In genomic region chr20:35561268-35561667, GRCh38 we compare ENCODE assay signal across 8 cellular contexts. TPM values are rescaled to one million over a fixed set of nuclear protein-coding genes. Genes with fewer than 3 reads are reported as not detected.
A peak's percentile ranks its signal among the peaks of the same experiment; 100 is the strongest.
DNase-seq lines count a peak whose midpoint lies in the region; ATAC-seq, FAIRE-seq and TF ChIP-seq lines count a peak whose summit lies in the region.

No MANE protein-coding gene starts in this region.

- no peaks in the 10 kb centered on the region for H3K9me1 ChIP-seq in K562 (ENCODE audit: control insufficient read depth, insufficient read depth, low read length)

- H3K9me3 ChIP-seq in K562 (replicated peaks; ENCODE audit: control insufficient read depth, insufficient read depth, low read depth, low read length) (no peaks in the 10 kb centered on the region), lung (ENCODE audit: control insufficient read depth in 2 of 2, insufficient read depth in 1 of 2, low read length in 1 of 2) (no peaks in the 10 kb centered on the region)

- CTCF ChIA-PET in K562 (lab: Yijun Ruan, JAX; ENCODE audit: low intra/inter-chr PET ratio): no interaction called here

- 13% methylated on average over 6 of the region's 7 CpGs for WGBS in K562 (ENCODE audit: insufficient coverage, low coverage, missing lambda C conversion rate)
- 25 to 27% methylated on average over 7 of the region's 7 CpGs for WGBS in lung, 2 donors

- POLR2A ChIA-PET in K562 (lab: Yijun Ruan, JAX): interaction anchor here (0.8 to 2.1 kb wide), 4 partner anchors 8 to 736 kb away, joined by 3 to 9 read pairs (median 3); partner anchors contain the start of gene NCOA6

- H3K27ac ChIP-seq in K562 (ENCODE audit: extremely low read depth, low read depth, low read length): no peak overlapping the region
- no peak overlapping the region for H3K27ac ChIP-seq in lung (ENCODE audit: low read depth in 1 of 2, low read length in 1 of 2)

- intact Hi-C loops in K562 (cut with micrococcal nuclease): no loop called here

- TF ChIP-seq CTCF in AG10803 (conservative IDR thresholded peaks at IDR 0.05; ENCODE audit: low read length) (peak; percentile 43), GM12864 (IDR thresholded peaks at IDR 0.05; ENCODE audit: low read depth, low read length, missing control alignments) (peak; percentile 56), K562 (IDR thresholded peaks at IDR 0.05 in 2 of 3, conservative IDR thresholded peaks at IDR 0.05 in 1 of 3; ENCODE audit: insufficient read depth in 2 of 3, low read depth in 1 of 3, low read length in 3 of 3) (peak; percentile 42 to 56 (median 55)), lung (IDR thresholded peaks at IDR 0.05; ENCODE audit: control extremely low read depth, extremely low read depth) (no peak)

- peaks cover 0 to 14% of the 10 kb centered on the region in 2 experiments; a peak in 2 of 5 replicates for H3K4me1 ChIP-seq in K562 (replicated peaks in 1 of 2; ENCODE audit: control insufficient read depth in 2 of 2, insufficient read depth in 2 of 2, low read length in 2 of 2)
- no peaks in the 10 kb centered on the region for H3K4me1 ChIP-seq in lung (ENCODE audit: control insufficient read depth in 2 of 2, insufficient read depth in 2 of 2, low read length in 2 of 2)

- TF ChIP-seq EP300 in K562 (IDR thresholded peaks at IDR 0.05; ENCODE audit: low read length): no peak

- TF ChIP-seq POLR2A in K562 (conservative IDR thresholded peaks at IDR 0.05): no peak

- no peak overlapping the region for H3K4me2 ChIP-seq in K562 (ENCODE audit: insufficient read depth, low read length)

- FAIRE-seq in K562 (lab: Jason Lieb, UNC): no peak

- peaks cover 15% of the 10 kb centered on the region; the same call in 1 of the 3 replicates for H3K36me3 ChIP-seq in K562 (ENCODE audit: control insufficient read depth, insufficient read depth, low read length)
- peaks cover 0 to 22% of the 10 kb centered on the region in 2 donors for H3K36me3 ChIP-seq in lung (ENCODE audit: control insufficient read depth in 2 of 2, insufficient read depth in 2 of 2, low read length in 2 of 2)

- peaks cover 2 to 14% of the 10 kb centered on the region in 2 experiments; a peak in 4 of 5 replicates for H3K27me3 ChIP-seq in K562 (ENCODE audit: control insufficient read depth in 2 of 2, insufficient read depth in 2 of 2, low read length in 2 of 2)
- no peaks in the 10 kb centered on the region for H3K27me3 ChIP-seq in lung (ENCODE audit: control insufficient read depth, insufficient read depth)

- peaks cover 3% of the 10 kb centered on the region for H4K20me1 ChIP-seq in K562 (replicated peaks; ENCODE audit: control insufficient read depth, insufficient read depth, low read length)

- peak; percentile 78 for ATAC-seq in K562
- ATAC-seq in lung (ENCODE audit: insufficient read depth, low FRiP score): no peak
- no peak for ATAC-seq in GM18861 (IDR thresholded peaks at IDR 0.05; ENCODE audit: unreplicated experiment)

- no TSS peak for BruUV-seq in K562 (replicated peaks; lab: Mats Ljungman, UMichigan)

- no peaks in the 10 kb centered on the region for H3K79me2 ChIP-seq in K562 (ENCODE audit: control insufficient read depth, insufficient read depth, low read length)

- H3K4me3 ChIP-seq in AG10803 (ENCODE audit: low read length) (no peak overlapping the region), GM12864 (ENCODE audit: low read depth, low read length) (no peak overlapping the region), K562 (no peak overlapping the region), lung (no peak overlapping the region)

- in situ Hi-C loops in K562 (cut with MboI): no loop called here

- H2AFZ ChIP-seq in K562 (ENCODE audit: low read depth, low read length): no peak overlapping the region

- H3K9ac ChIP-seq in K562 (ENCODE audit: insufficient read depth in 1 of 2, low read depth in 2 of 2, low read length in 2 of 2): no peak overlapping the region

- DNase-seq in AG10803 (ENCODE audit: low read depth) (peak; percentile 48), GM12864 (ENCODE audit: low read depth) (no peak), NCI-H2227 (lab: John Stamatoyannopoulos, UW; ENCODE audit: unreplicated experiment) (peak; percentile 38), K562 (ENCODE audit: extremely low read depth in 1 of 4, low spot score in 3 of 4) (peak in 3 of 4 experiments; percentile 28 to 37 (median 34)), lung (ENCODE audit: low spot score) (peak; percentile 43)
- DNase-seq in activated effector memory CD4-positive, alpha-beta T cell treated with anti-CD3 and anti-CD28 coated beads, Interleukin-2, amount 50 U/mL, for 16 hours: no peak
- DNase-seq in stimulated activated CD4-positive, alpha-beta T cell treated with anti-CD3 and anti-CD28 coated beads, Interleukin-12 subunit alpha, Interleukin-12 subunit beta, amount 100 ng/mL, for 4 hours: no peak

- peak in 1 of 2 experiments; percentile 59; a peak in 2 of 4 replicates for TF ChIP-seq RAD21 in K562 (CRISPR knock-in tag; conservative IDR thresholded peaks at IDR 0.05 in 1 of 2, IDR thresholded peaks at IDR 0.05 in 1 of 2)

TF ChIP-seq in K562, 482 proteins besides CTCF, POLR2A, EP300 and RAD21:
- TF ChIP-seq ZNF143 (CRISPR knock-in tag; IDR thresholded peaks at IDR 0.05) (no peak), SMC3 (conservative IDR thresholded peaks at IDR 0.05; ENCODE audit: insufficient read depth, low read depth, low read length) (0 out of 2 replicates have a peak, but pooled peaks have one; percentile 21), XRCC5 (IDR thresholded peaks at IDR 0.05; ENCODE audit: low read depth, low read length) (0 out of 2 replicates have a peak, but pooled peaks have one; percentile 15), CTBP1 (IDR thresholded peaks at IDR 0.05; ENCODE audit: borderline replicate concordance) (0 out of 2 replicates have a peak, but pooled peaks have one; percentile 13), DDX20 (tag; IDR thresholded peaks at IDR 0.05; ENCODE audit: low read depth) (no peak), MXI1 (IDR thresholded peaks at IDR 0.05; ENCODE audit: low read depth, low read length) (no peak)

RNA-seq across cellular contexts. Expression of gene ERGIC3, which starts 19.4 kb away (rescaled TPM):
- 211 and 424 TPM in 2 replicates for total RNA-seq in K562 (2011; cell fraction: chromatin; rRNA removed; ENCODE audit: low replicate concordance)
- total RNA-seq in K562 (2011; cell fraction: nucleolus; rRNA removed): 454 and 514 TPM in 2 replicates
- 377 and 412 TPM in 2 replicates for total RNA-seq in K562 (2011; cell fraction: nucleoplasm; rRNA removed)
- 121 and 137 TPM in 2 replicates for total RNA-seq in K562 (2014; rRNA removed)
- total RNA-seq in K562 (2014; rRNA removed; fragmentation: Illumina TruSeq; extraction: Trizol): 117 and 147 TPM in 2 replicates
- 155 and 160 TPM in 2 replicates for total RNA-seq in K562 (2015; rRNA removed; fragmentation: Illumina TruSeq; extraction: Trizol)
- total RNA-seq in K562 (2021): 176 and 184 TPM in 2 replicates
- 261 and 327 TPM in 2 replicates for polyA plus RNA-seq in K562 (2011; rRNA removed)
- 343 and 366 TPM in 2 replicates for polyA plus RNA-seq in K562 (2011; cell fraction: cytosol; rRNA removed)
- 397 and 401 TPM in 2 replicates for polyA plus RNA-seq in K562 (2011; cell fraction: nucleus; rRNA removed)
- 276 and 358 TPM in 2 replicates for polyA plus RNA-seq in K562 (2012)
- polyA plus RNA-seq in K562 (2014; fragmentation: Illumina TruSeq; extraction: Trizol): 201 and 212 TPM in 2 replicates
- polyA plus RNA-seq in K562 (2014; fragmentation: Nextera tagmentation; extraction: Ambion mirVana): 100 to 1,000 TPM; 243 to 278 TPM
- 153 TPM in 2 replicates for polyA plus RNA-seq in K562 (2014; rRNA removed)
- 239 and 263 TPM in 2 replicates for polyA minus RNA-seq in K562 (2011; rRNA and poly(A)+ RNA removed)
- 86.8 and 91.6 TPM in 2 replicates for polyA minus RNA-seq in K562 (2011; cell fraction: cytosol; rRNA and poly(A)+ RNA removed)
- polyA minus RNA-seq in K562 (2011; cell fraction: nucleus; rRNA and poly(A)+ RNA removed): 43.9 and 62.1 TPM in 2 replicates
- 100 to 1,000 TPM; 216 to 241 TPM for total RNA-seq in lung
- polyA plus RNA-seq in lung: 100 to 1,000 TPM; 173 to 208 TPM

RNA-seq across cellular contexts. Expression of gene C20orf173, which starts 31.8 kb away (rescaled TPM):
- total RNA-seq in K562 (2011; cell fraction: chromatin; rRNA removed; ENCODE audit: low replicate concordance): not detected in 2 replicates
- total RNA-seq in K562 (2011; cell fraction: nucleolus; rRNA removed): not detected in 2 replicates
- total RNA-seq in K562 (2011; cell fraction: nucleoplasm; rRNA removed): not detected in 2 replicates
- total RNA-seq in K562 (2014; rRNA removed): not detected in 2 replicates
- not detected in 2 replicates for total RNA-seq in K562 (2014; rRNA removed; fragmentation: Illumina TruSeq; extraction: Trizol)
- total RNA-seq in K562 (2015; rRNA removed; fragmentation: Illumina TruSeq; extraction: Trizol): not detected in 2 replicates
- not detected in 2 replicates for total RNA-seq in K562 (2021)
- not detected in 2 replicates for polyA plus RNA-seq in K562 (2011; rRNA removed)
- not detected in 2 replicates for polyA plus RNA-seq in K562 (2011; cell fraction: cytosol; rRNA removed)
- not detected in 2 replicates for polyA plus RNA-seq in K562 (2011; cell fraction: nucleus; rRNA removed)
- polyA plus RNA-seq in K562 (2012): not detected in 2 replicates
- not detected in 2 replicates for polyA plus RNA-seq in K562 (2014; fragmentation: Illumina TruSeq; extraction: Trizol)
- not detected for polyA plus RNA-seq in K562 (2014; fragmentation: Nextera tagmentation; extraction: Ambion mirVana)
- polyA plus RNA-seq in K562 (2014; rRNA removed): not detected in 2 replicates
- not detected in 2 replicates for polyA minus RNA-seq in K562 (2011; rRNA and poly(A)+ RNA removed)
- polyA minus RNA-seq in K562 (2011; cell fraction: cytosol; rRNA and poly(A)+ RNA removed): not detected in 2 replicates
- not detected in 2 replicates for polyA minus RNA-seq in K562 (2011; cell fraction: nucleus; rRNA and poly(A)+ RNA removed)
- not detected for total RNA-seq in lung
- polyA plus RNA-seq in lung: not detected

RNA-seq across cellular contexts. Expression of gene SPAG4, which starts 54.4 kb away (rescaled TPM):
- total RNA-seq in K562 (2011; cell fraction: chromatin; rRNA removed; ENCODE audit: low replicate concordance): 15.2 and 38.2 TPM in 2 replicates
- 39.1 and 46.2 TPM in 2 replicates for total RNA-seq in K562 (2011; cell fraction: nucleolus; rRNA removed)
- 21.6 and 29.9 TPM in 2 replicates for total RNA-seq in K562 (2011; cell fraction: nucleoplasm; rRNA removed)
- total RNA-seq in K562 (2014; rRNA removed) (5.3 and 6.4 TPM in 2 replicates), K562 (2014; rRNA removed; fragmentation: Illumina TruSeq; extraction: Trizol) (2.0 and 2.8 TPM in 2 replicates), K562 (2015; rRNA removed; fragmentation: Illumina TruSeq; extraction: Trizol) (1.5 and 3.4 TPM in 2 replicates), K562 (2021) (7.2 and 9.6 TPM in 2 replicates), lung (1 to 10 TPM; 2.0 to 5.7 TPM)
- polyA plus RNA-seq in K562 (2011; rRNA removed) (11.4 and 12.2 TPM in 2 replicates), K562 (2014; fragmentation: Illumina TruSeq; extraction: Trizol) (3.0 and 3.6 TPM in 2 replicates), K562 (2014; fragmentation: Nextera tagmentation; extraction: Ambion mirVana) (1 to 10 TPM; 1.6 to 4.6 TPM), K562 (2014; rRNA removed) (6.8 and 8.4 TPM in 2 replicates), lung (1 to 10 TPM; 1.9 to 5.4 TPM)
- 16.4 and 27.9 TPM in 2 replicates for polyA plus RNA-seq in K562 (2011; cell fraction: cytosol; rRNA removed)
- polyA plus RNA-seq in K562 (2011; cell fraction: nucleus; rRNA removed): 79.8 and 97.3 TPM in 2 replicates
- polyA plus RNA-seq in K562 (2012): 9.4 and 16.3 TPM in 2 replicates
- polyA minus RNA-seq in K562 (2011; rRNA and poly(A)+ RNA removed): 1.6 and 3.6 TPM in 2 replicates
- 4.5 and 7.3 TPM in 2 replicates for polyA minus RNA-seq in K562 (2011; cell fraction: cytosol; rRNA and poly(A)+ RNA removed)
- polyA minus RNA-seq in K562 (2011; cell fraction: nucleus; rRNA and poly(A)+ RNA removed): 11.2 and 12.4 TPM in 2 replicates

Comparison
In these comparisons a context has a peak if more than half of its experiments do, and no peak if none do; other contexts are left out.
1. DNase-seq: peak in AG10803 (single experiment), NCI-H2227 (single experiment), K562 (3 of 4) and lung (single experiment); none in GM12864 (single experiment), activated effector memory CD4-positive, alpha-beta T cell treated with anti-CD3 and anti-CD28 coated beads, Interleukin-2, amount 50 U/mL, for 16 hours (single experiment) and stimulated activated CD4-positive, alpha-beta T cell treated with anti-CD3 and anti-CD28 coated beads, Interleukin-12 subunit alpha, Interleukin-12 subunit beta, amount 100 ng/mL, for 4 hours (single experiment).